In the genomic region with DNA sequence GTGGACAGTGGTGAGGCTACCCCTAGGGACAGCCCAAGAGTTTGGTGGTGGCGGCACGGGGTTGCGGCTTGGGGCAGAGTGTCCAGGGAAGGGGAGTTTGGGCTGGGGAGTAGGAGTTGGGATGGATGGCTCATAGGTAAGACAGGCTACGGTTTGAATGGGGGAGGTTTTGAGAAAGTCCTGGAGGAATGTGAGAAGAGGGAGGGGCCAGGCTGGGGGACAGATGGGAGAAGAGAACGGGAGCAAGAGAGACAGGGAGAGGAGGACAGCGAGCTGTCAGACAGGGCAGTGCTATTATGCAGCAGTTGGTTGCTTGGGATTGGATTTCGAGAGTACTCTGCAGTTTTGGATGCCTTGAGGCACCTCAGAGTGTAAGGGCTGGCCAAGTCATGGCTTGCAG, we compare ENCODE assay signal across 28 cellular contexts. TPM values are rescaled to one million over a fixed set of nuclear protein-coding genes. Genes with fewer than 3 reads are reported as not detected.
"Had no signal": no experiment of that assay in that cellular context is flagged by ENCODE, and none has a peak within 500 bp of the region (broad histone marks: within the 10 kb centered on the region; RNA-seq: fewer than 3 reads in every experiment).

No MANE protein-coding gene starts in this region.

- ATAC-seq: activated CD4-positive, alpha-beta T cell treated with anti-CD3 and anti-CD28 coated beads for 36 hours; activated CD8-positive, alpha-beta T cell treated with anti-CD3 and anti-CD28 coated beads, Interleukin-2, amount 10 ng/mL, durations not matched to agents 7 days and 5 days; effector memory CD8-positive, alpha-beta T cell; gastroesophageal sphincter; left colon; right lobe of liver; SK-N-SH treated with all-trans-retinoic acid at 6 μM for 48 hours; stimulated activated effector memory CD8-positive, alpha-beta T cell treated with anti-CD3 and anti-CD28 coated beads, Interleukin-12 subunit alpha, Interleukin-12 subunit beta, amount 100 ng/mL, for 72 hours; stimulated activated naive CD8-positive, alpha-beta T cell treated with anti-CD3 and anti-CD28 coated beads, Interleukin-15, amount 100 ng/mL, for 72 hours had no signal

- H3K36me3 Mint-ChIP-seq: stimulated activated effector memory CD8-positive, alpha-beta T cell treated with anti-CD3 and anti-CD28 coated beads, Interleukin-12 subunit alpha, Interleukin-12 subunit beta, amount 100 ng/mL, for 72 hours had no signal

- H3K9me3 ChIP-seq: adrenal gland, right lobe of liver, thyroid gland had no signal

- H3K27ac ChIP-seq: adrenal gland, ascending aorta, cardiac muscle cell, gastroesophageal sphincter, hepatocyte, right lobe of liver, skin epidermis, thyroid gland had no signal

- H3K27ac Mint-ChIP-seq: activated CD4-positive, alpha-beta T cell treated with anti-CD3 and anti-CD28 coated beads for 36 hours; activated CD8-positive, alpha-beta T cell treated with anti-CD3 and anti-CD28 coated beads, Interleukin-2, amount 10 ng/mL, durations not matched to agents 7 days and 5 days; activated naive CD4-positive, alpha-beta T cell treated with anti-CD3 and anti-CD28 coated beads for 36 hours; activated naive CD8-positive, alpha-beta T cell treated with anti-CD3 and anti-CD28 coated beads for 36 hours; brain; effector memory CD8-positive, alpha-beta T cell; stimulated activated effector memory CD8-positive, alpha-beta T cell treated with anti-CD3 and anti-CD28 coated beads, Interleukin-12 subunit alpha, Interleukin-12 subunit beta, amount 100 ng/mL, for 72 hours; stimulated activated naive CD8-positive, alpha-beta T cell treated with anti-CD3 and anti-CD28 coated beads, Interleukin-15, amount 100 ng/mL, for 72 hours had no signal

- H3K4me3 Mint-ChIP-seq: activated CD4-positive, alpha-beta T cell treated with anti-CD3 and anti-CD28 coated beads for 36 hours; activated CD8-positive, alpha-beta T cell treated with anti-CD3 and anti-CD28 coated beads, Interleukin-2, amount 10 ng/mL, durations not matched to agents 7 days and 5 days; activated naive CD4-positive, alpha-beta T cell treated with anti-CD3 and anti-CD28 coated beads for 36 hours; activated naive CD8-positive, alpha-beta T cell treated with anti-CD3 and anti-CD28 coated beads for 36 hours; brain; effector memory CD8-positive, alpha-beta T cell; stimulated activated effector memory CD8-positive, alpha-beta T cell treated with anti-CD3 and anti-CD28 coated beads, Interleukin-12 subunit alpha, Interleukin-12 subunit beta, amount 100 ng/mL, for 72 hours; stimulated activated naive CD8-positive, alpha-beta T cell treated with anti-CD3 and anti-CD28 coated beads, Interleukin-15, amount 100 ng/mL, for 72 hours had no signal

- H3K27me3 ChIP-seq: adrenal gland, ascending aorta, cardiac muscle cell, right lobe of liver, thyroid gland had no signal

- H3K4me1 Mint-ChIP-seq: activated CD4-positive, alpha-beta T cell treated with anti-CD3 and anti-CD28 coated beads for 36 hours; activated naive CD8-positive, alpha-beta T cell treated with anti-CD3 and anti-CD28 coated beads for 36 hours; brain; stimulated activated effector memory CD8-positive, alpha-beta T cell treated with anti-CD3 and anti-CD28 coated beads, Interleukin-12 subunit alpha, Interleukin-12 subunit beta, amount 100 ng/mL, for 72 hours; stimulated activated naive CD8-positive, alpha-beta T cell treated with anti-CD3 and anti-CD28 coated beads, Interleukin-15, amount 100 ng/mL, for 72 hours had no signal

- H3K27me3 Mint-ChIP-seq: activated naive CD8-positive, alpha-beta T cell treated with anti-CD3 and anti-CD28 coated beads for 36 hours; brain; stimulated activated naive CD8-positive, alpha-beta T cell treated with anti-CD3 and anti-CD28 coated beads, Interleukin-15, amount 100 ng/mL, for 72 hours had no signal

- DNase-seq: activated CD4-positive, alpha-beta T cell treated with anti-CD3 and anti-CD28 coated beads for 36 hours; activated CD8-positive, alpha-beta T cell treated with anti-CD3 and anti-CD28 coated beads, Interleukin-2, amount 10 ng/mL, durations not matched to agents 7 days and 5 days; activated effector memory CD4-positive, alpha-beta T cell treated with Interleukin-2 at 50 U/mL for 16 hours; activated naive CD4-positive, alpha-beta T cell treated with anti-CD3 and anti-CD28 coated beads for 36 hours; activated naive CD8-positive, alpha-beta T cell treated with anti-CD3 and anti-CD28 coated beads for 36 hours; adrenal gland; cortex of kidney; effector memory CD8-positive, alpha-beta T cell; erythroblast; left colon; occipital lobe; right lobe of liver; stimulated activated CD4-positive, alpha-beta T cell treated with anti-CD3 and anti-CD28 coated beads, Interleukin-12 subunit alpha, Interleukin-12 subunit beta, amount 100 ng/mL, for 4 hours; stimulated activated CD4-positive, alpha-beta T cell treated with anti-CD3 and anti-CD28 coated beads, Interleukin-4, amount 100 ng/mL, for 1 hour; stimulated activated naive CD8-positive, alpha-beta T cell treated with anti-CD3 and anti-CD28 coated beads, Interleukin-15, amount 100 ng/mL, for 72 hours; T-helper 2 cell; thyroid gland had no signal

- H3K4me1 ChIP-seq: adrenal gland, ascending aorta, gastroesophageal sphincter, right lobe of liver, thyroid gland had no signal

- H3K4me3 ChIP-seq: adrenal gland, ascending aorta, cardiac muscle cell, gastroesophageal sphincter, hepatocyte, lung, right lobe of liver, skin epidermis, thyroid gland had no signal

- H3K36me3 ChIP-seq: adrenal gland, ascending aorta, cardiac muscle cell, gastroesophageal sphincter, right lobe of liver, thyroid gland had no signal

RNA-seq across cellular contexts. Expression of a gene that starts 24.5 kb away (rescaled TPM):
- total RNA-seq: activated CD4-positive, alpha-beta T cell treated with anti-CD3 and anti-CD28 coated beads for 36 hours; activated CD8-positive, alpha-beta T cell treated with anti-CD3 and anti-CD28 coated beads, Interleukin-2, amount 10 ng/mL, durations not matched to agents 7 days and 5 days; activated naive CD4-positive, alpha-beta T cell treated with anti-CD3 and anti-CD28 coated beads for 36 hours; activated naive CD8-positive, alpha-beta T cell treated with anti-CD3 and anti-CD28 coated beads for 36 hours; ascending aorta; fibroblast of villous mesenchyme; hepatocyte had no signal
- polyA plus RNA-seq: hepatocyte, keratinocyte had no signal
